Comparison of ENCODE assay signal across 20 cellular contexts in genomic region chr14:59046746-59047145, GRCh38.
"Had no signal": no experiment of that assay in that cellular context is flagged by ENCODE, and none has a peak within 500 bp of the region (broad histone marks: within the 10 kb centered on the region; RNA-seq: fewer than 3 reads in every experiment).

No MANE protein-coding gene starts in this region.

- H3K36me3 Mint-ChIP-seq: brain, type B pancreatic cell had no signal

- H3K4me3 Mint-ChIP-seq: activated T-helper 1 cell treated with anti-CD3 and anti-CD28 coated beads, Interleukin-12 subunit alpha, Interleukin-12 subunit beta, Interleukin-2, Interleukin-4 antibody, amounts not matched to agents 30 ng/mL and 10 ng/mL and 1 ng/mL, durations not matched to agents 14 hours and 24 hours and 36 hours; brain; effector memory CD8-positive, alpha-beta T cell; mesothelial cell of epicardium; nephron progenitor cell; T-helper 1 cell treated with Interleukin-12 subunit alpha and Interleukin-12 subunit beta and Interleukin-4 antibody, amounts not matched to agents 30 μg/mL and 1 μg/mL, for 36 hours; type B pancreatic cell had no signal

- H3K9me3 Mint-ChIP-seq: effector memory CD8-positive, alpha-beta T cell; type B pancreatic cell had no signal

- DNase-seq: activated CD4-positive, CD25-positive, alpha-beta regulatory T cell treated with anti-CD3 and anti-CD28 coated beads, Interleukin-2, amount 50 U/mL, for 72 hours; activated gamma-delta T cell treated with Interleukin-2 at 50 U/mL for 16 hours; activated T-cell treated with anti-CD3 and anti-CD28 coated beads for 4 hours; caudate nucleus; effector memory CD8-positive, alpha-beta T cell; foreskin keratinocyte; glutamatergic neuron; hippocampal formation; islet precursor cell; left lung; nephron progenitor cell; occipital lobe; stomach; testis had no signal

- H3K4me1 Mint-ChIP-seq: brain, mesothelial cell of epicardium, nephron progenitor cell had no signal

- H3K4me3 ChIP-seq: left lung, stomach, testis had no signal

- H3K27ac Mint-ChIP-seq: activated naive CD4-positive, alpha-beta T cell treated with anti-CD3 and anti-CD28 coated beads, Interleukin-2, amount 50 U/mL, for 72 hours; activated T-helper 1 cell treated with anti-CD3 and anti-CD28 coated beads, Interleukin-12 subunit alpha, Interleukin-12 subunit beta, Interleukin-2, Interleukin-4 antibody, amounts not matched to agents 30 ng/mL and 10 ng/mL and 1 ng/mL, durations not matched to agents 14 hours and 24 hours and 36 hours; brain; effector memory CD8-positive, alpha-beta T cell; mesothelial cell of epicardium; nephron progenitor cell; T-helper 1 cell treated with Interleukin-12 subunit alpha and Interleukin-12 subunit beta and Interleukin-4 antibody, amounts not matched to agents 30 μg/mL and 1 μg/mL, for 36 hours; type B pancreatic cell had no signal

- ATAC-seq: activated naive CD4-positive, alpha-beta T cell treated with anti-CD3 and anti-CD28 coated beads, Interleukin-2, amount 50 U/mL, for 72 hours; effector memory CD8-positive, alpha-beta T cell; foreskin keratinocyte; left lung had no signal

- H3K27me3 Mint-ChIP-seq: type B pancreatic cell had no signal
